In the genomic region with DNA sequence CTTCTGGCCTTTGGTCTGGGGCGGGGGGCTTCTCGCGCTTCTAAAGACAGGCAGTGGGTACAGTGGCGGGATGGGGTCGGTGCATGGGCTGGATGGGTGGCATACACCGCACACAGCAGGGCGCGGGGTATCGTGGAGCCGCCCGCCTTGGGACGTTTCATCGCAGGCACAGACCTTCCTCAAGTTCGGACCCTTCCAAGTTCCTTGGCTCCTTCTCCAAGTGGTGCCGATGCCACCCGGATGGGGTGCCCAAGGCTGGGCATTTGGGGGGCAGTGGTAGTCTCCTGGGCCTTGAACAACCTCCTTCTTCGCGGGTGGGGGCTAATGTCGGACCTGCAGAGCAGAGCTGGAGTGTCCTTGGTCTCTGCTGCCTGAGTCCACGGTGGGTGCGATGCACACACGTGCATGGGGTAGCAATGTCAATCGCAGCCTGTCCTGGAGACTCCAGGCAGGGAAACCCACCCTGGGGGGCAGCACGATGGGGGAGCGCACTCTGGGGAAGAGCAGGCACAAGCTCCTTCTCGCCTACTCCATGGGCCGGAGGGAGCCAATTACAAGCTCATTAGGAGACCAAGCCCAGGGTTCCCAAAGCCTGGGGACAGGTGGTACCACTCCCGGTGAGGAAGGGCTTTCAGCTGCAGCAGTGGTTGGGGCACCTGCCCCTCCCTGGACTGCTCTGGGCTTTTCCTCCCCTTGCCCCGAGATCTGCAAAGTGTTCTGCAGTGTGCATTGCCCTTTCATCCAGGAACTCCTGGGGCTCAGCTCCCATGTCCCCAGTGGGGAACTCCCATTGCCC, we compare ENCODE assay signal across 1 cellular context.
A peak's percentile ranks its signal among the peaks of the same experiment; 100 is the strongest.
TF ChIP-seq lines count a peak whose summit lies in the region.

No MANE protein-coding gene starts in this region.

TF ChIP-seq in HepG2, 621 proteins besides CTCF, POLR2A, EP300 and RAD21 (continued from another document and continues in another):
- TF ChIP-seq, protein P1, sequence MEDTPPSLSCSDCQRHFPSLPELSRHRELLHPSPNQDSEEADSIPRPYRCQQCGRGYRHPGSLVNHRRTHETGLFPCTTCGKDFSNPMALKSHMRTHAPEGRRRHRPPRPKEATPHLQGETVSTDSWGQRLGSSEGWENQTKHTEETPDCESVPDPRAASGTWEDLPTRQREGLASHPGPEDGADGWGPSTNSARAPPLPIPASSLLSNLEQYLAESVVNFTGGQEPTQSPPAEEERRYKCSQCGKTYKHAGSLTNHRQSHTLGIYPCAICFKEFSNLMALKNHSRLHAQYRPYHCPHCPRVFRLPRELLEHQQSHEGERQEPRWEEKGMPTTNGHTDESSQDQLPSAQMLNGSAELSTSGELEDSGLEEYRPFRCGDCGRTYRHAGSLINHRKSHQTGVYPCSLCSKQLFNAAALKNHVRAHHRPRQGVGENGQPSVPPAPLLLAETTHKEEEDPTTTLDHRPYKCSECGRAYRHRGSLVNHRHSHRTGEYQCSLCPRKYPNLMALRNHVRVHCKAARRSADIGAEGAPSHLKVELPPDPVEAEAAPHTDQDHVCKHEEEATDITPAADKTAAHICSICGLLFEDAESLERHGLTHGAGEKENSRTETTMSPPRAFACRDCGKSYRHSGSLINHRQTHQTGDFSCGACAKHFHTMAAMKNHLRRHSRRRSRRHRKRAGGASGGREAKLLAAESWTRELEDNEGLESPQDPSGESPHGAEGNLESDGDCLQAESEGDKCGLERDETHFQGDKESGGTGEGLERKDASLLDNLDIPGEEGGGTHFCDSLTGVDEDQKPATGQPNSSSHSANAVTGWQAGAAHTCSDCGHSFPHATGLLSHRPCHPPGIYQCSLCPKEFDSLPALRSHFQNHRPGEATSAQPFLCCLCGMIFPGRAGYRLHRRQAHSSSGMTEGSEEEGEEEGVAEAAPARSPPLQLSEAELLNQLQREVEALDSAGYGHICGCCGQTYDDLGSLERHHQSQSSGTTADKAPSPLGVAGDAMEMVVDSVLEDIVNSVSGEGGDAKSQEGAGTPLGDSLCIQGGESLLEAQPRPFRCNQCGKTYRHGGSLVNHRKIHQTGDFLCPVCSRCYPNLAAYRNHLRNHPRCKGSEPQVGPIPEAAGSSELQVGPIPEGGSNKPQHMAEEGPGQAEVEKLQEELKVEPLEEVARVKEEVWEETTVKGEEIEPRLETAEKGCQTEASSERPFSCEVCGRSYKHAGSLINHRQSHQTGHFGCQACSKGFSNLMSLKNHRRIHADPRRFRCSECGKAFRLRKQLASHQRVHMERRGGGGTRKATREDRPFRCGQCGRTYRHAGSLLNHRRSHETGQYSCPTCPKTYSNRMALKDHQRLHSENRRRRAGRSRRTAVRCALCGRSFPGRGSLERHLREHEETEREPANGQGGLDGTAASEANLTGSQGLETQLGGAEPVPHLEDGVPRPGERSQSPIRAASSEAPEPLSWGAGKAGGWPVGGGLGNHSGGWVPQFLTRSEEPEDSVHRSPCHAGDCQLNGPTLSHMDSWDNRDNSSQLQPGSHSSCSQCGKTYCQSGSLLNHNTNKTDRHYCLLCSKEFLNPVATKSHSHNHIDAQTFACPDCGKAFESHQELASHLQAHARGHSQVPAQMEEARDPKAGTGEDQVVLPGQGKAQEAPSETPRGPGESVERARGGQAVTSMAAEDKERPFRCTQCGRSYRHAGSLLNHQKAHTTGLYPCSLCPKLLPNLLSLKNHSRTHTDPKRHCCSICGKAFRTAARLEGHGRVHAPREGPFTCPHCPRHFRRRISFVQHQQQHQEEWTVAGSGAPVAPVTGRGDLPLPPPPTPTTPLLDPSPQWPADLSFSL (CRISPR knock-in tag; IDR thresholded peaks at IDR 0.05), result no peak
- no peak for TF ChIP-seq U2AF2 (IDR thresholded peaks at IDR 0.05; ENCODE audit: low read depth, low read length)
- TF ChIP-seq SAP130 (CRISPR knock-in tag; IDR thresholded peaks at IDR 0.05; ENCODE audit: low read depth), result no peak
- TF ChIP-seq, protein P2, sequence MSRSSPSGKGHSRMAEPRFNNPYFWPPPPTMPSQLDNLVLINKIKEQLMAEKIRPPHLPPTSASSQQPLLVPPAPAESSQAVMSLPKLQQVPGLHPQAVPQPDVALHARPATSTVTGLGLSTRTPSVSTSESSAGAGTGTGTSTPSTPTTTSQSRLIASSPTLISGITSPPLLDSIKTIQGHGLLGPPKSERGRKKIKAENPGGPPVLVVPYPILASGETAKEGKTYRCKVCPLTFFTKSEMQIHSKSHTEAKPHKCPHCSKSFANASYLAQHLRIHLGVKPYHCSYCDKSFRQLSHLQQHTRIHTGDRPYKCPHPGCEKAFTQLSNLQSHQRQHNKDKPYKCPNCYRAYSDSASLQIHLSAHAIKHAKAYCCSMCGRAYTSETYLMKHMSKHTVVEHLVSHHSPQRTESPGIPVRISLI (CRISPR knock-in tag; IDR thresholded peaks at IDR 0.05; ENCODE audit: borderline replicate concordance), result no peak
- TF ChIP-seq RBM39 (IDR thresholded peaks at IDR 0.05; ENCODE audit: low read depth, low read length, poor library complexity, severe bottlenecking), result no peak
- TF ChIP-seq, protein P3, sequence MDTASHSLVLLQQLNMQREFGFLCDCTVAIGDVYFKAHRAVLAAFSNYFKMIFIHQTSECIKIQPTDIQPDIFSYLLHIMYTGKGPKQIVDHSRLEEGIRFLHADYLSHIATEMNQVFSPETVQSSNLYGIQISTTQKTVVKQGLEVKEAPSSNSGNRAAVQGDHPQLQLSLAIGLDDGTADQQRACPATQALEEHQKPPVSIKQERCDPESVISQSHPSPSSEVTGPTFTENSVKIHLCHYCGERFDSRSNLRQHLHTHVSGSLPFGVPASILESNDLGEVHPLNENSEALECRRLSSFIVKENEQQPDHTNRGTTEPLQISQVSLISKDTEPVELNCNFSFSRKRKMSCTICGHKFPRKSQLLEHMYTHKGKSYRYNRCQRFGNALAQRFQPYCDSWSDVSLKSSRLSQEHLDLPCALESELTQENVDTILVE (CRISPR knock-in tag; IDR thresholded peaks at IDR 0.05), result no peak
- TF ChIP-seq MYNN (CRISPR knock-in tag; IDR thresholded peaks at IDR 0.05; ENCODE audit: low read depth), result no peak
- TF ChIP-seq NKX3-1 (CRISPR knock-in tag; IDR thresholded peaks at IDR 0.05), result no peak
- peak; percentile 60; the same call in 1 of the 2 replicates for TF ChIP-seq HOXA3 (CRISPR knock-in tag; IDR thresholded peaks at IDR 0.05)
- TF ChIP-seq RNF2 (conservative IDR thresholded peaks at IDR 0.05; ENCODE audit: low read depth), result no peak
- no peak for TF ChIP-seq AKNA (CRISPR knock-in tag; IDR thresholded peaks at IDR 0.05; ENCODE audit: borderline replicate concordance)
- TF ChIP-seq THAP9 (CRISPR knock-in tag; IDR thresholded peaks at IDR 0.05; ENCODE audit: borderline replicate concordance), result no peak
- TF ChIP-seq CBX2 (IDR thresholded peaks at IDR 0.05; ENCODE audit: low read depth, low read length), result no peak
- TF ChIP-seq CBX2 (CRISPR knock-in tag; IDR thresholded peaks at IDR 0.05; ENCODE audit: low read depth), result no peak
- no peak for TF ChIP-seq KLF11 (CRISPR knock-in tag; IDR thresholded peaks at IDR 0.05)
- TF ChIP-seq GFI1 (CRISPR knock-in tag; IDR thresholded peaks at IDR 0.05; ENCODE audit: borderline replicate concordance), result no peak
- TF ChIP-seq PRMT3 (CRISPR knock-in tag; IDR thresholded peaks at IDR 0.05; ENCODE audit: borderline replicate concordance, low read depth), result no peak
- no peak for TF ChIP-seq ZNF704 (CRISPR knock-in tag; IDR thresholded peaks at IDR 0.05; ENCODE audit: borderline replicate concordance)
- TF ChIP-seq RARG (CRISPR knock-in tag; IDR thresholded peaks at IDR 0.05; ENCODE audit: low read depth), result no peak
- 0 out of 2 replicates have a peak, but pooled peaks have one; percentile 6 for TF ChIP-seq GABPB1 (CRISPR knock-in tag; IDR thresholded peaks at IDR 0.05)
- TF ChIP-seq, protein P4, sequence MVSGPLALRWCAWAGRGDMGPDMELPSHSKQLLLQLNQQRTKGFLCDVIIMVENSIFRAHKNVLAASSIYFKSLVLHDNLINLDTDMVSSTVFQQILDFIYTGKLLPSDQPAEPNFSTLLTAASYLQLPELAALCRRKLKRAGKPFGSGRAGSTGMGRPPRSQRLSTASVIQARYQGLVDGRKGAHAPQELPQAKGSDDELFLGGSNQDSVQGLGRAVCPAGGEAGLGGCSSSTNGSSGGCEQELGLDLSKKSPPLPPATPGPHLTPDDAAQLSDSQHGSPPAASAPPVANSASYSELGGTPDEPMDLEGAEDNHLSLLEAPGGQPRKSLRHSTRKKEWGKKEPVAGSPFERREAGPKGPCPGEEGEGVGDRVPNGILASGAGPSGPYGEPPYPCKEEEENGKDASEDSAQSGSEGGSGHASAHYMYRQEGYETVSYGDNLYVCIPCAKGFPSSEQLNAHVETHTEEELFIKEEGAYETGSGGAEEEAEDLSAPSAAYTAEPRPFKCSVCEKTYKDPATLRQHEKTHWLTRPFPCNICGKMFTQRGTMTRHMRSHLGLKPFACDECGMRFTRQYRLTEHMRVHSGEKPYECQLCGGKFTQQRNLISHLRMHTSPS (CRISPR knock-in tag; IDR thresholded peaks at IDR 0.05; ENCODE audit: low read depth), result peak; percentile 60
- TF ChIP-seq, protein P5, sequence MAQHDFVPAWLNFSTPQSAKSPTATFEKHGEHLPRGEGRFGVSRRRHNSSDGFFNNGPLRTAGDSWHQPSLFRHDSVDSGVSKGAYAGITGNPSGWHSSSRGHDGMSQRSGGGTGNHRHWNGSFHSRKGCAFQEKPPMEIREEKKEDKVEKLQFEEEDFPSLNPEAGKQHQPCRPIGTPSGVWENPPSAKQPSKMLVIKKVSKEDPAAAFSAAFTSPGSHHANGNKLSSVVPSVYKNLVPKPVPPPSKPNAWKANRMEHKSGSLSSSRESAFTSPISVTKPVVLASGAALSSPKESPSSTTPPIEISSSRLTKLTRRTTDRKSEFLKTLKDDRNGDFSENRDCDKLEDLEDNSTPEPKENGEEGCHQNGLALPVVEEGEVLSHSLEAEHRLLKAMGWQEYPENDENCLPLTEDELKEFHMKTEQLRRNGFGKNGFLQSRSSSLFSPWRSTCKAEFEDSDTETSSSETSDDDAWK (CRISPR knock-in tag; IDR thresholded peaks at IDR 0.05), result no peak
- no peak for TF ChIP-seq NFYC (CRISPR knock-in tag; IDR thresholded peaks at IDR 0.05)
- 0 out of 2 replicates have a peak, but pooled peaks have one; percentile 16 for TF ChIP-seq KDM2A (CRISPR knock-in tag; IDR thresholded peaks at IDR 0.05; ENCODE audit: borderline replicate concordance, low read depth)
